In the genomic region with DNA sequence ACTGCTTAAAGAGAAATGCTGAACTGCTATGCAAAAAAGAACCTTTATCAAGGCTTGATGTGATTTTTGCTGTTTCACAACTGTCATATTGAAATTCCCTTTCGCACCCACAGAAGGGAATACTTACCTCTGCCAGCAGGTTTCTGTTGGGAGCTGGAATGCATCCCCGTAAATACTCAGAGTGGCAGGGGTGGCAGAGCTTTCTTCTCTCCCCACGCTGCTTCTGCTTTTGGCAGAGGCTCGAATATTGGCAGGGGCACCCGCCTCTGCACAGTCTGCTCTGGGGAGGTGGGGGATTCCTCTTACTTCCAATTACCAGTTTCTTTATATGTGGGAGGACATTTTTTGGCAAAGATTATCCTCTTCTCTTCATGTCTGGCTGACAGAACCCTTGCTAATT, we compare ENCODE assay signal across 22 cellular contexts.
"Had no signal": no experiment of that assay in that cellular context is flagged by ENCODE, and none has a peak within 500 bp of the region (broad histone marks: within the 10 kb centered on the region; RNA-seq: fewer than 3 reads in every experiment).

No MANE protein-coding gene starts in this region.

- H3K4me3 ChIP-seq: adrenal gland, coronary artery, mucosa of descending colon, sigmoid colon, thoracic aorta had no signal

- H3K27ac ChIP-seq: adrenal gland, coronary artery, epithelial cell of prostate, sigmoid colon, thoracic aorta had no signal

- H3K27me3 ChIP-seq: adrenal gland, sigmoid colon had no signal

- H3K9me3 ChIP-seq: adrenal gland, mucosa of descending colon, sigmoid colon, thoracic aorta had no signal

- H3K36me3 ChIP-seq: adrenal gland, sigmoid colon, thoracic aorta had no signal

- DNase-seq: activated B cell treated with CpG ODN at 0.5 μM for 24 hours; activated CD4-positive, alpha-beta T cell treated with anti-CD3 and anti-CD28 coated beads for 36 hours; activated CD4-positive, alpha-beta T cell treated with anti-CD3 and anti-CD28 coated beads, Interleukin-2, amount 50 U/mL, for 4 hours; activated CD8-positive, alpha-beta memory T cell treated with anti-CD3 and anti-CD28 coated beads for 24 hours; activated CD8-positive, alpha-beta memory T cell treated with anti-CD3 and anti-CD28 coated beads, Interleukin-2, amount 50 U/mL, for 4 hours; activated naive CD4-positive, alpha-beta T cell; activated T-cell treated with anti-CD3 and anti-CD28 coated beads, Interleukin-2, amount 50 U/mL, for 24 hours; adrenal gland; cerebellar nuclear complex; glutamatergic neuron; mesenchymal stem cell; mucosa of descending colon; nephron progenitor cell; retina; sigmoid colon; stimulated activated CD4-positive, alpha-beta T cell treated with anti-CD3 and anti-CD28 coated beads, Interleukin-2, amount 100 ng/mL, for 48 hours; stimulated activated CD8-positive, alpha-beta memory T cell treated with anti-CD3 and anti-CD28 coated beads, Interleukin-4, amount 100 ng/mL, for 48 hours; stimulated activated naive CD4-positive, alpha-beta T cell had no signal

- ATAC-seq: activated CD4-positive, alpha-beta T cell treated with anti-CD3 and anti-CD28 coated beads for 36 hours; activated T-helper 17 cell treated with anti-CD3 and anti-CD28 coated beads, Interleukin-2, amount 50 U/mL, for 72 hours; mucosa of descending colon had no signal
